ENCODE assay signal across 1 cellular context in genomic region chr17:15999974-16000827, GRCh38.
TF ChIP-seq lines count a peak whose summit lies in the region.

No MANE protein-coding gene starts in this region.

TF ChIP-seq in A549, 52 proteins besides CTCF, POLR2A, EP300 and RAD21 (continued from another document):
- TF ChIP-seq ELK1 (IDR thresholded peaks at IDR 0.05; ENCODE audit: low read depth, low read length): no peak
- TF ChIP-seq REST (IDR thresholded peaks at IDR 0.05): no peak
- TF ChIP-seq HES2 (IDR thresholded peaks at IDR 0.05): no peak
- TF ChIP-seq BHLHE40 (IDR thresholded peaks at IDR 0.05; ENCODE audit: low read depth, low read length): no peak
- TF ChIP-seq CHD4 (IDR thresholded peaks at IDR 0.05; ENCODE audit: borderline replicate concordance): no peak
- TF ChIP-seq CHD2 (IDR thresholded peaks at IDR 0.05; ENCODE audit: low read length, partially characterized antibody): no peak
- no peak for TF ChIP-seq KDM1A (IDR thresholded peaks at IDR 0.05; ENCODE audit: low read depth)
- no peak for TF ChIP-seq HDAC2 (IDR thresholded peaks at IDR 0.05)
- no peak for TF ChIP-seq PBX3 (IDR thresholded peaks at IDR 0.05)
- TF ChIP-seq, protein P1, sequence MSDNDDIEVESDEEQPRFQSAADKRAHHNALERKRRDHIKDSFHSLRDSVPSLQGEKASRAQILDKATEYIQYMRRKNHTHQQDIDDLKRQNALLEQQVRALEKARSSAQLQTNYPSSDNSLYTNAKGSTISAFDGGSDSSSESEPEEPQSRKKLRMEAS (IDR thresholded peaks at IDR 0.05): no peak
- TF ChIP-seq, protein P2, sequence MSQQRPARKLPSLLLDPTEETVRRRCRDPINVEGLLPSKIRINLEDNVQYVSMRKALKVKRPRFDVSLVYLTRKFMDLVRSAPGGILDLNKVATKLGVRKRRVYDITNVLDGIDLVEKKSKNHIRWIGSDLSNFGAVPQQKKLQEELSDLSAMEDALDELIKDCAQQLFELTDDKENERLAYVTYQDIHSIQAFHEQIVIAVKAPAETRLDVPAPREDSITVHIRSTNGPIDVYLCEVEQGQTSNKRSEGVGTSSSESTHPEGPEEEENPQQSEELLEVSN (IDR thresholded peaks at IDR 0.05; ENCODE audit: borderline replicate concordance, low read depth): no peak
- TF ChIP-seq SREBF2 (IDR thresholded peaks at IDR 0.05): no peak
- no peak for TF ChIP-seq FOXS1 (CRISPR knock-in tag; IDR thresholded peaks at IDR 0.05)
- TF ChIP-seq TP53 (CRISPR knock-in tag; IDR thresholded peaks at IDR 0.05): no peak
- no peak for TF ChIP-seq RCOR1 (IDR thresholded peaks at IDR 0.05; ENCODE audit: low read depth, low read length)
- no peak for TF ChIP-seq FOSL2 (IDR thresholded peaks at IDR 0.05)
- TF ChIP-seq FOSL2 (CRISPR knock-in tag; IDR thresholded peaks at IDR 0.05): no peak
- no peak for TF ChIP-seq RARB (CRISPR knock-in tag; IDR thresholded peaks at IDR 0.05)
- TF ChIP-seq MAZ (IDR thresholded peaks at IDR 0.05; ENCODE audit: borderline replicate concordance, low read depth, low read length): no peak
